In the genomic region with DNA sequence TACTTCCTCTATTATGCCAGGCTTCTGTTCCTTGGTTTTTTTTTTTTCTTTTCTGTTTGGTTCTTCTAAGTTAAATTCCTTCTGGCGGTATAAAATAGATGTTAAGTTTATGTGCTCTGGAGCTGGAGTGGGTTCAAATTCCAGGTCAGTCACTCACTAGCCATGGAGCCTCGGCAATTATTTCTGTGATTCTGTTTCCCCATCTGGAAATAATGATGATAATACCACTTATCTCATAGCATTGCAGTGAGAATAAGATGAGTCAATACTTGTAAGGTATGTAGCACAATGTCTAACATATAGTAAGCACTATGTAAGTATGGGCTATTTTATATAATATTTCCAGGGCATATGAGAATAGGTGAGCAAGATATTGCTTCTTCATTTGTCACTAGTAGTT, we compare ENCODE assay signal across 25 cellular contexts. TPM values are rescaled to one million over a fixed set of nuclear protein-coding genes. Genes with fewer than 3 reads are reported as not detected.
DNase-seq lines count a peak whose midpoint lies in the region; ATAC-seq and TF ChIP-seq lines count a peak whose summit lies in the region.
"Had no signal": no experiment of that assay in that cellular context is flagged by ENCODE, and none has a peak within 500 bp of the region (broad histone marks: within the 10 kb centered on the region; RNA-seq: fewer than 3 reads in every experiment).

No MANE protein-coding gene starts in this region.

- TF ChIP-seq CTCF in choroid plexus epithelial cell (conservative IDR thresholded peaks at IDR 0.05; ENCODE audit: low read depth, low read length) (no peak), stomach (IDR thresholded peaks at IDR 0.05) (no peak)

- intact Hi-C loops in stomach (cut with DNase I; ENCODE audit: low total_unique reads): loop anchor here (10.0 kb wide), 1 partner anchor 70 kb away; no protein-coding TSS in a partner anchor

- no peaks in the 10 kb centered on the region for H3K9me3 ChIP-seq in stomach
- H3K9me3 ChIP-seq: BLaER1, gastroesophageal sphincter had no signal

- TF ChIP-seq EP300 in stomach (IDR thresholded peaks at IDR 0.05): no peak

- no peak for TF ChIP-seq POLR2A in stomach (IDR thresholded peaks at IDR 0.05)

- WGBS in stomach, 5 donors: 51 to 72% (median 57%) methylated on average over 2 of the region's 2 CpGs

- H3K27me3 ChIP-seq in stomach: no peaks in the 10 kb centered on the region
- H3K27me3 ChIP-seq: BLaER1, gastroesophageal sphincter had no signal

- H3K4me3 ChIP-seq in choroid plexus epithelial cell (ENCODE audit: low read depth, low read length): no peak overlapping the region
- H3K4me3 ChIP-seq in stomach: no peak overlapping the region
- H3K4me3 ChIP-seq: BLaER1, gastroesophageal sphincter had no signal

- peak; percentile 84 for DNase-seq in EL
- peak; percentile 17 for DNase-seq in RKO (ENCODE audit: low spot score)
- DNase-seq in choroid plexus epithelial cell (ENCODE audit: low read depth): peak; percentile 33
- peak; percentile 51 for DNase-seq in non-pigmented ciliary epithelial cell (ENCODE audit: low read depth)
- DNase-seq in stomach: no peak
- DNase-seq: activated CD4-positive, alpha-beta T cell treated with anti-CD3 and anti-CD28 coated beads for 48 hours; activated effector memory CD4-positive, alpha-beta T cell treated with anti-CD3 and anti-CD28 coated beads, Interleukin-2, amount 50 U/mL, for 16 hours; endodermal cell; GF-D8; left cardiac atrium; mesenchymal stem cell; naive thymus-derived CD4-positive, alpha-beta T cell; NCI-H2107; NCI-H510A treated with DMSO at 0.1 percent for 48 hours; stimulated activated naive CD4-positive, alpha-beta T cell; T-helper 1 cell; trophoblast cell had no signal

- H3K27ac ChIP-seq in stomach: no peak overlapping the region
- H3K27ac ChIP-seq: BLaER1, gastroesophageal sphincter, parathyroid adenoma had no signal

- H3K4me1 ChIP-seq in stomach: peaks cover 0 to 9% (median 0%) of the 10 kb centered on the region in 4 donors
- H3K4me1 ChIP-seq: BLaER1, gastroesophageal sphincter, parathyroid adenoma had no signal

- no peak for ATAC-seq in GM21825 (IDR thresholded peaks at IDR 0.05; ENCODE audit: unreplicated experiment)
- ATAC-seq in GM18907 (IDR thresholded peaks at IDR 0.05; ENCODE audit: unreplicated experiment): no peak
- ATAC-seq in HG03571 (IDR thresholded peaks at IDR 0.05; ENCODE audit: unreplicated experiment): no peak
- ATAC-seq: gastroesophageal sphincter; left cardiac atrium; naive thymus-derived CD4-positive, alpha-beta T cell; Right ventricle myocardium inferior; sciatic nerve had no signal

- H3K36me3 ChIP-seq in stomach: peaks cover 0 to 4% (median 0%) of the 10 kb centered on the region in 4 donors
- H3K36me3 ChIP-seq: BLaER1, gastroesophageal sphincter had no signal

RNA-seq across cellular contexts. Expression of a gene that starts 33.2 kb away (rescaled TPM):
- 10 to 100 TPM; 10.5 to 93.9 (median 23.8) TPM for total RNA-seq in stomach
- polyA plus RNA-seq in stomach: 1 to 10 TPM; 1.7 to 2.3 (median 1.7) TPM
